ENCODE assay signal across 8 cellular contexts in the genomic region with DNA sequence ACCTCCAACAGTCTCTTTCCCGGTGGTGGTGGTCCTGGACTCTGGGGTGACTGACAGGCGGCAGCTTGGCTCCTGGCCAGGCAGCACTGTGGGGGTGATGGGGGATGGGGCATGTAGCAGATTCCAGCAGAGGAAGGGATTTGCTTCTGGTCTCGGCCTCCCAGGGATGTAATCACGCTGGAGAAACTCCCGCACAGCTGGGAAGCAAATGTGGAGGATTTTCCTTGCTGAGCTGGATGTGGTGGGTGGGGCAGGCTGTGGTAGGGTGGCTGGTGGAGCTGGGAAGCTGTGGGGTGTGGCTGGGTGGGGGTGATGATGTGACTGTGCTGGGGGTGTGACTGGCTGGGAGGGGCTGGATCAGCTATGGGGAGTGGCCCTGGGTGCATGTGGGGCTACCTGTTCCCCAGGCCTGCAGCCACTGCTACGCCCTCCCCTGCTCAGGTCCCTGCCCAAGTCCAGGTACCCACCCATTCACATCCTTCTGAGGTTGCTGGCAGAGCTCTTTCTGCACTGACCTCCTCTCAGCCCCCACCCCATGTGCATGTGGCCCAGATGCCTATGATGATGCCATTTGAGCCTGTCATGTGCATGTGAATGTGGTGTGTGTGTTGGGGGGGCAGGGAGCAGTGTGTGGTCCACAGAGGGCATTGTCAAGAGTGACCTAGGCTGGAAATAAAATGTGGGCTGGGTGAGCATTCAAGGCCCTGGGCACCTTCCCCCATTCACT. TPM values are rescaled to one million over a fixed set of nuclear protein-coding genes. Genes with fewer than 3 reads are reported as not detected.
DNase-seq lines count a peak whose midpoint lies in the region; ATAC-seq and TF ChIP-seq lines count a peak whose summit lies in the region.

No MANE protein-coding gene starts in this region.

- H3K27me3 ChIP-seq in upper lobe of left lung: no peaks in the 10 kb centered on the region

- no peak overlapping the region for H3K4me3 ChIP-seq in lower leg skin (ENCODE audit: low read depth, poor library complexity, severe bottlenecking)
- H3K4me3 ChIP-seq in upper lobe of left lung: peak overlapping the region in 1 of 4 donors; percentile 0

- no peak for TF ChIP-seq EP300 in upper lobe of left lung (IDR thresholded peaks at IDR 0.05)

- no peaks in the 10 kb centered on the region for H3K36me3 ChIP-seq in upper lobe of left lung

- peaks cover 83 to 91% (median 90%) of the 10 kb centered on the region in 4 donors for H3K4me1 ChIP-seq in upper lobe of left lung

- TF ChIP-seq CTCF in lower leg skin (IDR thresholded peaks at IDR 0.05): no peak
- no peak for TF ChIP-seq CTCF in upper lobe of left lung (IDR thresholded peaks at IDR 0.05)

- ATAC-seq in upper lobe of left lung (ENCODE audit: low FRiP score in 2 of 2): peak in 1 of 2 donors; percentile 73
- no peak for ATAC-seq in GM19035 (IDR thresholded peaks at IDR 0.05; ENCODE audit: unreplicated experiment)

- peak overlapping the region; percentile 50 to 91 (median 84) for H3K27ac ChIP-seq in upper lobe of left lung

- 26 to 27% methylated on average over 6 of the region's 6 CpGs for WGBS in lower leg skin, 2 donors
- 45 to 86% methylated on average over 1 to 6 of the region's 6 CpGs for WGBS in upper lobe of left lung, 2 donors

- TF ChIP-seq POLR2A in lower leg skin (IDR thresholded peaks at IDR 0.05) (no peak), upper lobe of left lung (IDR thresholded peaks at IDR 0.05) (no peak)

- no peaks in the 10 kb centered on the region for H3K9me3 ChIP-seq in upper lobe of left lung

- intact Hi-C loops in lower leg skin (cut with DNase I; ENCODE audit: low total_unique reads): no loop called here

- DNase-seq in NCI-H2227 treated with DMSO at 0.1 percent for 48 hours (lab: John Stamatoyannopoulos, UW) (peak; percentile 10), dermis blood vessel endothelial cell (peak; percentile 34), lower leg skin (ENCODE audit: low spot score in 2 of 2) (peak; percentile 77 to 93), upper lobe of left lung (peak; percentile 49 to 71), NCI-H510A (lab: John Stamatoyannopoulos, UW) (no peak), epidermal melanocyte (ENCODE audit: insufficient read length, low spot score) (no peak)
- no peak for DNase-seq in activated CD8-positive, alpha-beta memory T cell treated with anti-CD3 and anti-CD28 coated beads, Interleukin-2, amount 50 U/mL, for 4 hours

RNA-seq across cellular contexts. Expression of gene NDST1, which starts 3.9 kb away (rescaled TPM):
- total RNA-seq in dermis blood vessel endothelial cell: 68.1 and 99.5 TPM in 2 replicates
- 100 to 1,000 TPM in 3 of 4 donors, 10 to 100 TPM in 1; 62.9 to 127 (median 115) TPM for total RNA-seq in lower leg skin
- total RNA-seq in upper lobe of left lung: 100 to 1,000 TPM in 5 of 6 donors, 10 to 100 TPM in 1; 81.7 to 265 (median 166) TPM

Comparison
In these comparisons a context has a peak if more than half of its experiments do, and no peak if none do; other contexts are left out.
1. DNase-seq: peak in NCI-H2227 treated with DMSO at 0.1 percent for 48 hours (single experiment), dermis blood vessel endothelial cell (single experiment), lower leg skin (2 of 2) and upper lobe of left lung (2 of 2); none in NCI-H510A (single experiment), epidermal melanocyte (single experiment) and activated CD8-positive, alpha-beta memory T cell treated with anti-CD3 and anti-CD28 coated beads, Interleukin-2, amount 50 U/mL, for 4 hours (single experiment).